In the genomic region with DNA sequence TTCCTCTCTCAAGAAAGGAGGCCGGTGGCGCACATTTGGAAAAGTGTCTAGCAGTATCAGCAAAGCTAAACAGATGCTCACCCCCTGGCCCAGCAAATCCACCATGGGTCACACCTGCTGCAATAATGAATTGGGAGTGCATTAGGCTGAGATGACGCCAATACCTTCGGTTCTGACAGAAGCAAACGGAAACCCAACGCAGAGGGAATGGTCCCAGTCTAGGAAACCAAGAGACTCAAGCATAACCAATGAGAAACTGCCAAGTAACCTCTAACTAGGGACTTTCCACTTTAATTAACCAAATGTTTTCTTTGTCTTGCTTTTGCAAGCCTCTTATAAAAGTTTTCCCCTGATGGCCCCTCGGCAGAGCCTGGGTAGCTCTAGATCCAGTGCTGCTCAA, we compare ENCODE assay signal across 37 cellular contexts. TPM values are rescaled to one million over a fixed set of nuclear protein-coding genes. Genes with fewer than 3 reads are reported as not detected.
"Had no signal": no experiment of that assay in that cellular context is flagged by ENCODE, and none has a peak within 500 bp of the region (broad histone marks: within the 10 kb centered on the region; RNA-seq: fewer than 3 reads in every experiment).

No MANE protein-coding gene starts in this region.

- H3K36me3 Mint-ChIP-seq: activated CD8-positive, alpha-beta memory T cell treated with anti-CD3 and anti-CD28 coated beads, Interleukin-2, amount 10 ng/mL, durations not matched to agents 7 days and 5 days; activated naive CD4-positive, alpha-beta T cell treated with anti-CD3 and anti-CD28 coated beads, Interleukin-2, amount 10 ng/mL, durations not matched to agents 7 days and 5 days; activated naive CD8-positive, alpha-beta T cell; T-cell had no signal

- H3K27ac Mint-ChIP-seq: activated B cell treated with CpG ODN at 0.5 μM for 24 hours; activated CD4-positive, alpha-beta memory T cell treated with anti-CD3 and anti-CD28 coated beads, Interleukin-2, amount 10 ng/mL, durations not matched to agents 7 days and 5 days; activated CD8-positive, alpha-beta memory T cell treated with anti-CD3 and anti-CD28 coated beads, Interleukin-2, amount 10 ng/mL, durations not matched to agents 7 days and 5 days; activated naive CD4-positive, alpha-beta T cell treated with anti-CD3 and anti-CD28 coated beads, Interleukin-2, amount 10 ng/mL, durations not matched to agents 7 days and 5 days; activated naive CD8-positive, alpha-beta T cell; activated naive CD8-positive, alpha-beta T cell treated with anti-CD3 and anti-CD28 coated beads, Interleukin-2, amount 50 U/mL, for 24 hours; T-cell had no signal

- H3K4me3 ChIP-seq: MG63, Peyer's patch, SJSA1 had no signal

- H3K4me1 ChIP-seq: Peyer's patch, SJSA1 had no signal

- H3K27me3 ChIP-seq: Peyer's patch had no signal

- H3K4me1 Mint-ChIP-seq: activated B cell treated with CpG ODN at 0.5 μM for 24 hours; activated CD4-positive, alpha-beta memory T cell treated with anti-CD3 and anti-CD28 coated beads, Interleukin-2, amount 10 ng/mL, durations not matched to agents 7 days and 5 days; activated CD8-positive, alpha-beta memory T cell treated with anti-CD3 and anti-CD28 coated beads, Interleukin-2, amount 10 ng/mL, durations not matched to agents 7 days and 5 days; activated naive CD4-positive, alpha-beta T cell treated with anti-CD3 and anti-CD28 coated beads, Interleukin-2, amount 10 ng/mL, durations not matched to agents 7 days and 5 days; activated naive CD8-positive, alpha-beta T cell treated with anti-CD3 and anti-CD28 coated beads, Interleukin-2, amount 50 U/mL, for 24 hours had no signal

- H3K4me2 ChIP-seq: SK-N-SH had no signal

- H3K9me3 ChIP-seq: MG63, Peyer's patch, SJSA1, SK-N-SH had no signal

- DNase-seq: activated B cell treated with CpG ODN at 0.5 μM for 24 hours; activated CD4-positive, alpha-beta memory T cell treated with anti-CD3 and anti-CD28 coated beads, Interleukin-2, amount 10 ng/mL, durations not matched to agents 7 days and 5 days; activated CD4-positive, alpha-beta T cell treated with anti-CD3 and anti-CD28 coated beads for 48 hours; activated CD4-positive, CD25-positive, alpha-beta regulatory T cell treated with anti-CD3 and anti-CD28 coated beads, Interleukin-2, amount 50 U/mL, for 72 hours; activated CD8-positive, alpha-beta memory T cell treated with anti-CD3 and anti-CD28 coated beads for 24 hours; activated CD8-positive, alpha-beta memory T cell treated with anti-CD3 and anti-CD28 coated beads, Interleukin-2, amount 10 ng/mL, durations not matched to agents 7 days and 5 days; activated CD8-positive, alpha-beta memory T cell treated with anti-CD3 and anti-CD28 coated beads, Interleukin-2, amount 50 U/mL, for 48 hours; activated effector memory CD4-positive, alpha-beta T cell treated with Interleukin-2 at 50 U/mL for 16 hours; activated naive CD4-positive, alpha-beta T cell treated with anti-CD3 and anti-CD28 coated beads, Interleukin-2, amount 10 ng/mL, durations not matched to agents 7 days and 5 days; activated naive CD8-positive, alpha-beta T cell treated with anti-CD3 and anti-CD28 coated beads, Interleukin-2, amount 50 U/mL, for 24 hours; activated T-cell treated with anti-CD3 and anti-CD28 coated beads, Interleukin-2, amount 50 U/mL, for 48 hours; anterior cingulate cortex; brain microvascular endothelial cell; central memory CD4-positive, alpha-beta T cell; Karpas-422; MG63; NCI-H1048; NCI-H1105 treated with DMSO at 0.1 percent for 48 hours; NCI-H1436; NCI-H1694; NCI-H2029; NCI-H510A; NCI-H526; NCI-H748 treated with DMSO at 0.1 percent for 48 hours; NK-92 treated with Interleukin-12 subunit alpha and Interleukin-12 subunit beta, amount 100 ng/mL, for 24 hours; PC-3; RPMI8226; SHP77 treated with DMSO at 0.1 percent for 48 hours; SK-N-SH; T-cell; T-helper 2 cell; T-helper 9 cell had no signal

- H3K4me3 Mint-ChIP-seq: activated B cell treated with CpG ODN at 0.5 μM for 24 hours; activated CD4-positive, alpha-beta memory T cell treated with anti-CD3 and anti-CD28 coated beads, Interleukin-2, amount 10 ng/mL, durations not matched to agents 7 days and 5 days; activated CD8-positive, alpha-beta memory T cell treated with anti-CD3 and anti-CD28 coated beads, Interleukin-2, amount 10 ng/mL, durations not matched to agents 7 days and 5 days; activated naive CD4-positive, alpha-beta T cell treated with anti-CD3 and anti-CD28 coated beads, Interleukin-2, amount 10 ng/mL, durations not matched to agents 7 days and 5 days; activated naive CD8-positive, alpha-beta T cell; activated naive CD8-positive, alpha-beta T cell treated with anti-CD3 and anti-CD28 coated beads, Interleukin-2, amount 50 U/mL, for 24 hours; T-cell had no signal

- H3K9me3 Mint-ChIP-seq: activated B cell treated with CpG ODN at 0.5 μM for 24 hours; activated CD4-positive, alpha-beta memory T cell treated with anti-CD3 and anti-CD28 coated beads, Interleukin-2, amount 10 ng/mL, durations not matched to agents 7 days and 5 days; activated naive CD4-positive, alpha-beta T cell treated with anti-CD3 and anti-CD28 coated beads, Interleukin-2, amount 10 ng/mL, durations not matched to agents 7 days and 5 days; activated naive CD8-positive, alpha-beta T cell treated with anti-CD3 and anti-CD28 coated beads, Interleukin-2, amount 50 U/mL, for 24 hours; T-cell had no signal

- ATAC-seq: activated CD8-positive, alpha-beta memory T cell treated with anti-CD3 and anti-CD28 coated beads, Interleukin-2, amount 10 ng/mL, durations not matched to agents 7 days and 5 days; activated naive CD8-positive, alpha-beta T cell treated with anti-CD3 and anti-CD28 coated beads, Interleukin-2, amount 50 U/mL, for 24 hours; PC-3; T-cell had no signal

- H3K27ac ChIP-seq: brain microvascular endothelial cell, Peyer's patch, SJSA1, VCaP had no signal

- H3K9ac ChIP-seq: SK-N-SH had no signal

- H3K36me3 ChIP-seq: brain microvascular endothelial cell, MG63, Peyer's patch, SJSA1 had no signal

RNA-seq across cellular contexts. Expression of a gene that starts 28.9 kb away (rescaled TPM):
- total RNA-seq: activated B cell treated with CpG ODN at 0.5 μM for 24 hours; activated CD4-positive, alpha-beta memory T cell treated with anti-CD3 and anti-CD28 coated beads, Interleukin-2, amount 10 ng/mL, durations not matched to agents 7 days and 5 days; activated CD8-positive, alpha-beta memory T cell treated with anti-CD3 and anti-CD28 coated beads, Interleukin-2, amount 10 ng/mL, durations not matched to agents 7 days and 5 days; cerebellum; PC-3; Peyer's patch; SJSA1; T-cell had no signal
- polyA plus RNA-seq: SK-N-SH had no signal
